ENCODE assay signal across 22 cellular contexts in genomic region chr18:56823986-56824385, GRCh38.
"Had no signal": no experiment of that assay in that cellular context is flagged by ENCODE, and none has a peak within 500 bp of the region (broad histone marks: within the 10 kb centered on the region; RNA-seq: fewer than 3 reads in every experiment).

No MANE protein-coding gene starts in this region.

- H2AFZ ChIP-seq: parathyroid adenoma had no signal

- H3K27ac ChIP-seq: colonic mucosa, parathyroid adenoma, sigmoid colon, tibial artery, uterus had no signal

- H3K79me2 ChIP-seq: parathyroid adenoma had no signal

- H3K4me1 ChIP-seq: colonic mucosa, parathyroid adenoma, sigmoid colon, tibial artery, uterus had no signal

- H3K9me3 ChIP-seq: colonic mucosa, mucosa of descending colon, sigmoid colon, tibial artery, uterus had no signal

- H3K27me3 ChIP-seq: colonic mucosa, sigmoid colon, tibial artery, uterus had no signal

- H3K36me3 ChIP-seq: colonic mucosa, sigmoid colon, uterus had no signal

- H3K27me3 Mint-ChIP-seq: activated CD4-positive, alpha-beta T cell treated with anti-CD3 and anti-CD28 coated beads, Interleukin-2, amount 10 ng/mL, durations not matched to agents 24 days and 14 days; activated naive CD4-positive, alpha-beta T cell treated with anti-CD3 and anti-CD28 coated beads, Interleukin-2, amount 10 ng/mL, durations not matched to agents 7 days and 5 days; activated naive CD8-positive, alpha-beta T cell treated with anti-CD3 and anti-CD28 coated beads, Interleukin-2, amount 50 U/mL, for 24 hours; activated T-cell treated with anti-CD3 and anti-CD28 coated beads, Interleukin-2, amount 50 U/mL, for 24 hours; brain; memory B cell; naive B cell; T-cell had no signal

- H3K4me3 ChIP-seq: colonic mucosa, mucosa of descending colon, sigmoid colon, tibial artery, uterus had no signal

- H3K4me3 Mint-ChIP-seq: activated CD4-positive, alpha-beta T cell treated with anti-CD3 and anti-CD28 coated beads, Interleukin-2, amount 10 ng/mL, durations not matched to agents 24 days and 14 days; activated CD8-positive, alpha-beta T cell treated with anti-CD3 and anti-CD28 coated beads, Interleukin-2, amount 10 ng/mL, durations not matched to agents 7 days and 5 days; activated naive CD4-positive, alpha-beta T cell treated with anti-CD3 and anti-CD28 coated beads, Interleukin-2, amount 10 ng/mL, durations not matched to agents 7 days and 5 days; activated naive CD8-positive, alpha-beta T cell treated with anti-CD3 and anti-CD28 coated beads, Interleukin-2, amount 50 U/mL, for 24 hours; activated T-cell treated with anti-CD3 and anti-CD28 coated beads, Interleukin-2, amount 50 U/mL, for 24 hours; brain; memory B cell; naive B cell; T-cell had no signal

- H3K4me1 Mint-ChIP-seq: activated CD4-positive, alpha-beta T cell treated with anti-CD3 and anti-CD28 coated beads, Interleukin-2, amount 10 ng/mL, durations not matched to agents 24 days and 14 days; brain had no signal

- H3K9me3 Mint-ChIP-seq: activated CD4-positive, alpha-beta T cell treated with anti-CD3 and anti-CD28 coated beads, Interleukin-2, amount 10 ng/mL, durations not matched to agents 24 days and 14 days had no signal

- H3K27ac Mint-ChIP-seq: activated CD4-positive, alpha-beta T cell treated with anti-CD3 and anti-CD28 coated beads, Interleukin-2, amount 10 ng/mL, durations not matched to agents 24 days and 14 days; activated CD8-positive, alpha-beta T cell treated with anti-CD3 and anti-CD28 coated beads, Interleukin-2, amount 10 ng/mL, durations not matched to agents 7 days and 5 days; activated naive CD4-positive, alpha-beta T cell treated with anti-CD3 and anti-CD28 coated beads, Interleukin-2, amount 10 ng/mL, durations not matched to agents 7 days and 5 days; activated naive CD8-positive, alpha-beta T cell treated with anti-CD3 and anti-CD28 coated beads, Interleukin-2, amount 50 U/mL, for 24 hours; activated T-cell treated with anti-CD3 and anti-CD28 coated beads, Interleukin-2, amount 50 U/mL, for 24 hours; brain; memory B cell; naive B cell; T-cell had no signal

- H3K9ac ChIP-seq: parathyroid adenoma had no signal

- DNase-seq: activated CD4-positive, alpha-beta T cell treated with anti-CD3 and anti-CD28 coated beads, Interleukin-2, amount 10 ng/mL, durations not matched to agents 24 days and 14 days; activated CD4-positive, CD25-positive, alpha-beta regulatory T cell; activated CD8-positive, alpha-beta T cell treated with anti-CD3 and anti-CD28 coated beads, Interleukin-2, amount 10 ng/mL, durations not matched to agents 7 days and 5 days; activated naive CD4-positive, alpha-beta T cell treated with anti-CD3 and anti-CD28 coated beads, Interleukin-2, amount 10 ng/mL, durations not matched to agents 7 days and 5 days; activated naive CD8-positive, alpha-beta T cell treated with anti-CD3 and anti-CD28 coated beads, Interleukin-2, amount 50 U/mL, for 24 hours; activated T-cell treated with anti-CD3 and anti-CD28 coated beads, Interleukin-2, amount 50 U/mL, for 24 hours; anterior cingulate cortex; central memory CD4-positive, alpha-beta T cell; colonic mucosa; erythroblast; mucosa of descending colon; naive B cell; sigmoid colon; stimulated activated CD4-positive, alpha-beta T cell treated with anti-CD3 and anti-CD28 coated beads, Interleukin-1b, Interleukin-23, amount 100 ng/mL, for 48 hours; stimulated activated CD8-positive, alpha-beta memory T cell treated with anti-CD3 and anti-CD28 coated beads, Interleukin-4, amount 100 ng/mL, for 48 hours; stimulated activated naive CD4-positive, alpha-beta T cell; T-cell; tibial artery; uterus had no signal
